In the genomic region with DNA sequence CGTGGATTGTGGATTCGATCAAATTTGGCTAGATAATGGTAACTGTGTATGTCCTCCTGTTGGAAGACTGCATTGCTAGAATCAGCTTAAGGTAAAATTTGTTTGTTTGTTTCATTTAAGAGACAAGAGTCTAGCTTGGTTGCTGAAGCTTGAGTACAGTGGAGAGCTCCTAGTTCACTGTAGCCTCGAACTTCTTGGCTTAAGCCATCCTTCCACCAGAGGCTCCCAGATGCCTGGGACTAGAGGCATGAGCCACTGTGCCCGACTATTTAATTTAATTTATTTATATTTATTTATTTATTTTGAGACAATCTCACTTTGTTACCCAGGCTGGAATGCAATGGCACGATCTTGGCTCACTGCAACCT, we compare ENCODE assay signal across 9 cellular contexts. TPM values are rescaled to one million over a fixed set of nuclear protein-coding genes. Genes with fewer than 3 reads are reported as not detected.
A peak's percentile ranks its signal among the peaks of the same experiment; 100 is the strongest.
DNase-seq lines count a peak whose midpoint lies in the region; ATAC-seq and TF ChIP-seq lines count a peak whose summit lies in the region.
"Had no signal": no experiment of that assay in that cellular context is flagged by ENCODE, and none has a peak within 500 bp of the region (broad histone marks: within the 10 kb centered on the region; RNA-seq: fewer than 3 reads in every experiment).

No MANE protein-coding gene starts in this region.

- BruUV-seq in A673 (replicated peaks; lab: Mats Ljungman, UMichigan) = TSS peak; percentile 65

- H3K27ac ChIP-seq in A673 (ENCODE audit: low read depth, low read length, poor library complexity, severe bottlenecking) = no peak overlapping the region
- H3K27ac ChIP-seq in foreskin keratinocyte = no peak overlapping the region

- no peaks in the 10 kb centered on the region for H3K27me3 Mint-ChIP-seq in memory B cell

- peak overlapping the region; percentile 94 for H3K4me3 Mint-ChIP-seq in memory B cell

- H3K4me1 ChIP-seq in A673 (ENCODE audit: insufficient read depth, low read length, poor library complexity, severe bottlenecking) (peaks cover 6% of the 10 kb centered on the region), HAP-1 (peaks cover 21% of the 10 kb centered on the region), adipocyte (ENCODE audit: control insufficient read depth, insufficient read depth, low read length) (peaks cover 8% of the 10 kb centered on the region), foreskin keratinocyte (peaks cover 26% of the 10 kb centered on the region)

- POLR2A ChIA-PET in A673 (lab: Charles Lee; ENCODE audit: low non-redundant PET) = no interaction called here

- H3K36me3 Mint-ChIP-seq in memory B cell = no peaks in the 10 kb centered on the region

- H3K4me3 ChIP-seq in A673 (ENCODE audit: low read depth, low read length, poor library complexity, severe bottlenecking) (peak overlapping the region; percentile 69), HAP-1 (peak overlapping the region; percentile 92), adipocyte (ENCODE audit: low read length) (peak overlapping the region; percentile 96)

- DNase-seq in A673 (ENCODE audit: low spot score) (no peak), HAP-1 (ENCODE audit: low spot score in 2 of 2) (no peak), adipocyte (ENCODE audit: low read depth) (no peak), memory B cell (ENCODE audit: low spot score in 2 of 2) (no peak), foreskin keratinocyte (no peak), globus pallidus (ENCODE audit: low spot score) (no peak), NCI-H2107 treated with DMSO at 0.1 percent for 48 hours (lab: John Stamatoyannopoulos, UW; ENCODE audit: unreplicated experiment) (no peak)
- no peak for DNase-seq in stimulated activated naive CD4-positive, alpha-beta T cell (lab: John Stamatoyannopoulos, UW)
- DNase-seq: NCI-H1417 treated with DMSO at 0.1 percent for 48 hours had no signal

- H3K27me3 ChIP-seq in A673 (replicated peaks; ENCODE audit: insufficient read depth, low read depth, low read length, poor library complexity) (no peaks in the 10 kb centered on the region), HAP-1 (ENCODE audit: low read depth) (no peaks in the 10 kb centered on the region), adipocyte (replicated peaks; ENCODE audit: control insufficient read depth, insufficient read depth, low read length) (no peaks in the 10 kb centered on the region), foreskin keratinocyte (no peaks in the 10 kb centered on the region)

- CTCF ChIA-PET in A673 (lab: Charles Lee) = interaction anchor here (0.6 kb wide), 1 partner anchor 39 kb away, joined by 3 read pairs; no protein-coding TSS in a partner anchor

- peak overlapping the region; percentile 98 for H3K9ac ChIP-seq in adipocyte (ENCODE audit: low read length)

- peaks cover 14% of the 10 kb centered on the region for H3K4me1 Mint-ChIP-seq in memory B cell

- H3K9me3 Mint-ChIP-seq in memory B cell = no peaks in the 10 kb centered on the region

- intact Hi-C loops in A673 (cut with micrococcal nuclease; ENCODE audit: unreplicated experiment) = no loop called here

- ATAC-seq in memory B cell (ENCODE audit: low read depth) = no peak
- no peak for ATAC-seq in foreskin keratinocyte

- H3K36me3 ChIP-seq in A673 (ENCODE audit: insufficient read depth, low read length, poor library complexity, severe bottlenecking) (no peaks in the 10 kb centered on the region), HAP-1 (replicated peaks) (peaks cover 4% of the 10 kb centered on the region; the same call in 1 of the 2 replicates), adipocyte (ENCODE audit: control insufficient read depth, insufficient read depth, low read length, severe bottlenecking) (no peaks in the 10 kb centered on the region)

- H3K9me3 ChIP-seq in A673 (ENCODE audit: low read depth, low read length, poor library complexity, severe bottlenecking) (no peaks in the 10 kb centered on the region), HAP-1 (no peaks in the 10 kb centered on the region), adipocyte (ENCODE audit: control insufficient read depth, low read length) (no peaks in the 10 kb centered on the region)

- in situ Hi-C loops in HAP-1 (cut with MboI; ENCODE audit: low sequenced_read_pairs) = no loop called here

- TF ChIP-seq CTCF in A673 (conservative IDR thresholded peaks at IDR 0.05; ENCODE audit: low read depth, low read length) = no peak
- TF ChIP-seq CTCF in foreskin keratinocyte (conservative IDR thresholded peaks at IDR 0.05) = no peak

- H3K27ac Mint-ChIP-seq in memory B cell = no peak overlapping the region

RNA-seq across cellular contexts. Expression of a gene that starts 1.5 kb away (rescaled TPM):
- total RNA-seq in A673 (2021) (63.4 and 66.2 TPM in 2 replicates), foreskin keratinocyte (24.2 and 24.3 TPM in 2 replicates)
- 12.1 and 13.1 TPM in 2 replicates for polyA plus RNA-seq in foreskin keratinocyte

RNA-seq across cellular contexts. Expression of a gene that starts 42.2 kb away (rescaled TPM):
- total RNA-seq in A673 (2021) (12.1 and 13.9 TPM in 2 replicates), foreskin keratinocyte (17.0 and 20.6 TPM in 2 replicates)
- 19.8 and 22.4 TPM in 2 replicates for polyA plus RNA-seq in foreskin keratinocyte
